In genomic region chr11:206002-206384, GRCh38 we compare ENCODE assay signal across 8 cellular contexts. TPM values are rescaled to one million over a fixed set of nuclear protein-coding genes. Genes with fewer than 3 reads are reported as not detected.
A peak's percentile ranks its signal among the peaks of the same experiment; 100 is the strongest.
DNase-seq lines count a peak whose midpoint lies in the region; ATAC-seq and TF ChIP-seq lines count a peak whose summit lies in the region.

No MANE protein-coding gene starts in this region.

- H3K27me3 Mint-ChIP-seq in T-cell (no peaks in the 10 kb centered on the region), progenitor cell of endocrine pancreas (no peaks in the 10 kb centered on the region)

- H3K27ac Mint-ChIP-seq in T-cell (peak overlapping the region; percentile 97 to 99), progenitor cell of endocrine pancreas (no peak overlapping the region)

- H3K4me1 ChIP-seq in DOHH2 (ENCODE audit: control insufficient read depth, low read length) = peaks cover 26% of the 10 kb centered on the region
- H3K4me1 ChIP-seq in fibroblast of lung (ENCODE audit: control insufficient read depth, extremely low read depth, insufficient read depth, low read length) = peaks cover 22% of the 10 kb centered on the region

- CTCF ChIA-PET in T-cell (lab: Charles Lee) = interaction anchor here in 1 of 2 donors (1.3 kb wide), 1 partner anchor 45 kb away, joined by 5 read pairs; no protein-coding TSS in a partner anchor

- H4K20me1 ChIP-seq in DOHH2 (ENCODE audit: control insufficient read depth, insufficient read depth, low read depth, low read length) = peaks cover 20% of the 10 kb centered on the region
- H4K20me1 ChIP-seq in fibroblast of lung (ENCODE audit: control insufficient read depth, extremely low read depth, insufficient read depth, low read length) = no peaks in the 10 kb centered on the region

- H3K4me2 ChIP-seq in DOHH2 (ENCODE audit: low read length) (peak overlapping the region; percentile 98), fibroblast of lung (ENCODE audit: extremely low read depth, insufficient read depth, low read length) (peak overlapping the region; percentile 81)

- H3K79me2 ChIP-seq in DOHH2 (ENCODE audit: control insufficient read depth, low read length) = peaks cover 60% of the 10 kb centered on the region
- peaks cover 65% of the 10 kb centered on the region for H3K79me2 ChIP-seq in fibroblast of lung (ENCODE audit: control insufficient read depth, insufficient read depth, low read length)

- H3K9ac ChIP-seq in fibroblast of lung (ENCODE audit: insufficient read depth, low read length) = peak overlapping the region; percentile 97

- H3K4me1 Mint-ChIP-seq in T-cell (peaks cover 54 to 71% (median 69%) of the 10 kb centered on the region in 3 donors), progenitor cell of endocrine pancreas (ENCODE audit: low read depth) (peaks cover 12% of the 10 kb centered on the region)

- POLR2A ChIA-PET in T-cell (lab: Charles Lee) = no interaction called here

- H3K36me3 Mint-ChIP-seq in T-cell (peaks cover 21% of the 10 kb centered on the region), progenitor cell of endocrine pancreas (ENCODE audit: insufficient read depth) (peaks cover 1% of the 10 kb centered on the region)

- H3K4me3 Mint-ChIP-seq in T-cell (peak overlapping the region; percentile 85 to 99 (median 96)), progenitor cell of endocrine pancreas (ENCODE audit: low read depth) (peak overlapping the region; percentile 93)

- H3K9me3 ChIP-seq in DOHH2 (ENCODE audit: control insufficient read depth, insufficient read depth, low read length) (no peaks in the 10 kb centered on the region), fibroblast of lung (ENCODE audit: control insufficient read depth, insufficient read depth, low read depth, low read length) (no peaks in the 10 kb centered on the region)

- H3K9me3 Mint-ChIP-seq in T-cell (no peaks in the 10 kb centered on the region), progenitor cell of endocrine pancreas (ENCODE audit: low read depth) (no peaks in the 10 kb centered on the region)

- peaks cover 8% of the 10 kb centered on the region for H3F3A ChIP-seq in DOHH2 (ENCODE audit: control insufficient read depth, insufficient read depth)

- ATAC-seq in T-cell (replicated peaks in 1 of 4) (no peak), GM21515 (IDR thresholded peaks at IDR 0.05; ENCODE audit: unreplicated experiment) (no peak)

- no peak for DNase-seq in T-cell
- DNase-seq in fibroblast of lung (ENCODE audit: low read depth in 2 of 2) = no peak
- DNase-seq in progenitor cell of endocrine pancreas (ENCODE audit: low spot score, unreplicated experiment) = no peak
- no peak for DNase-seq in AG08395 (ENCODE audit: low spot score)
- no peak for DNase-seq in activated CD4-positive, alpha-beta T cell treated with anti-CD3 and anti-CD28 coated beads, Interleukin-2, amount 50 U/mL, for 4 hours
- DNase-seq in cerebellar nuclear complex (lab: John Stamatoyannopoulos, UW) = no peak

- H3K27ac ChIP-seq in DOHH2 (ENCODE audit: low read depth, low read length) = no peak overlapping the region
- peak overlapping the region; percentile 96 for H3K27ac ChIP-seq in fibroblast of lung (ENCODE audit: insufficient read depth, low read length)

- TF ChIP-seq CTCF in DOHH2 (IDR thresholded peaks at IDR 0.05; ENCODE audit: low read depth, low read length, poor library complexity, severe bottlenecking) (no peak), fibroblast of lung (conservative IDR thresholded peaks at IDR 0.05 in 1 of 2, IDR thresholded peaks at IDR 0.05 in 1 of 2; ENCODE audit: low read depth in 1 of 2, low read length in 2 of 2) (no peak), progenitor cell of endocrine pancreas (IDR thresholded peaks at IDR 0.05; ENCODE audit: unreplicated experiment) (no peak)

- H3K27me3 ChIP-seq in DOHH2 (ENCODE audit: control insufficient read depth, low read length) (no peaks in the 10 kb centered on the region), fibroblast of lung (ENCODE audit: control insufficient read depth, insufficient read depth, low read length) (no peaks in the 10 kb centered on the region)

- no peak overlapping the region for H2AFZ ChIP-seq in fibroblast of lung (ENCODE audit: low read length)

- H3K4me3 ChIP-seq in DOHH2 (ENCODE audit: low read length) (peak overlapping the region; percentile 100), fibroblast of lung (replicated peaks in 1 of 4; ENCODE audit: control extremely low read depth in 1 of 4, insufficient read depth in 1 of 4, low read depth in 3 of 4, low read length in 4 of 4) (peak overlapping the region; percentile 64 to 96 (median 76))

- H3K36me3 ChIP-seq in DOHH2 (ENCODE audit: control insufficient read depth, low read length) (peaks cover 68% of the 10 kb centered on the region), fibroblast of lung (ENCODE audit: control insufficient read depth, insufficient read depth, low read length) (peaks cover 32% of the 10 kb centered on the region)

- no peaks in the 10 kb centered on the region for H3K9me2 ChIP-seq in DOHH2 (replicated peaks; ENCODE audit: control insufficient read depth, low read length)

RNA-seq across cellular contexts. Expression of gene BET1L, which starts 1.2 kb away (rescaled TPM):
- total RNA-seq in T-cell (100 to 1,000 TPM in 3 of 5 donors, 10 to 100 TPM in 2; 68.4 to 106 (median 102) TPM), fibroblast of lung (17.2 and 21.1 TPM in 2 replicates), progenitor cell of endocrine pancreas (46.9 and 49.6 TPM in 2 replicates)
- polyA plus RNA-seq in fibroblast of lung = 63.5 and 70.2 TPM in 2 replicates
- 42.0 and 47.1 TPM in 2 replicates for polyA plus RNA-seq in fibroblast of lung (2012)
- 160 and 172 TPM in 2 replicates for polyA minus RNA-seq in fibroblast of lung (ENCODE audit: low replicate concordance)

RNA-seq across cellular contexts. Expression of gene RIC8A, which starts 1.5 kb away (rescaled TPM):
- total RNA-seq in T-cell (100 to 1,000 TPM in 4 of 5 donors, 10 to 100 TPM in 1; 87.4 to 151 (median 117) TPM), fibroblast of lung (153 and 230 TPM in 2 replicates), progenitor cell of endocrine pancreas (83.7 and 88.0 TPM in 2 replicates)
- polyA plus RNA-seq in fibroblast of lung = 106 and 128 TPM in 2 replicates
- 101 and 131 TPM in 2 replicates for polyA plus RNA-seq in fibroblast of lung (2012)
- polyA minus RNA-seq in fibroblast of lung (ENCODE audit: low replicate concordance) = 706 and 873 TPM in 2 replicates

RNA-seq across cellular contexts. Expression of gene SCGB1C1, which starts 13.1 kb away (rescaled TPM):
- total RNA-seq in T-cell = not detected
- not detected in 2 replicates for total RNA-seq in fibroblast of lung
- not detected in 2 replicates for polyA plus RNA-seq in fibroblast of lung
- polyA plus RNA-seq in fibroblast of lung (2012) = not detected in 2 replicates
- polyA minus RNA-seq in fibroblast of lung (ENCODE audit: low replicate concordance) = not detected in 2 replicates
- total RNA-seq in progenitor cell of endocrine pancreas = not detected in 2 replicates

RNA-seq across cellular contexts. Expression of gene SIRT3, which starts 30.1 kb away (rescaled TPM):
- total RNA-seq in T-cell (10 to 100 TPM; 22.0 to 33.0 (median 26.3) TPM), fibroblast of lung (8.8 and 9.5 TPM in 2 replicates), progenitor cell of endocrine pancreas (27.0 and 29.3 TPM in 2 replicates)
- polyA plus RNA-seq in fibroblast of lung = 10.2 and 11.0 TPM in 2 replicates
- 9.8 and 13.8 TPM in 2 replicates for polyA plus RNA-seq in fibroblast of lung (2012)
- 6.4 and 9.8 TPM in 2 replicates for polyA minus RNA-seq in fibroblast of lung (ENCODE audit: low replicate concordance)

RNA-seq across cellular contexts. Expression of gene PSMD13, which starts 30.8 kb away (rescaled TPM):
- 100 to 1,000 TPM in 4 of 5 donors, 10 to 100 TPM in 1; 74.0 to 115 (median 108) TPM for total RNA-seq in T-cell
- total RNA-seq in fibroblast of lung = 81.4 and 106 TPM in 2 replicates
- 147 and 178 TPM in 2 replicates for polyA plus RNA-seq in fibroblast of lung
- 130 and 183 TPM in 2 replicates for polyA plus RNA-seq in fibroblast of lung (2012)
- polyA minus RNA-seq in fibroblast of lung (ENCODE audit: low replicate concordance) = 81.6 and 101 TPM in 2 replicates
- 100 and 103 TPM in 2 replicates for total RNA-seq in progenitor cell of endocrine pancreas
